Comparison of ENCODE assay signal across 8 cellular contexts in genomic region chr18:62716679-62717058, GRCh38. TPM values are rescaled to one million over a fixed set of nuclear protein-coding genes. Genes with fewer than 3 reads are reported as not detected.
DNase-seq lines count a peak whose midpoint lies in the region; ATAC-seq and TF ChIP-seq lines count a peak whose summit lies in the region.

No MANE protein-coding gene starts in this region.

- ATAC-seq in HG03432 (IDR thresholded peaks at IDR 0.05; ENCODE audit: unreplicated experiment): peak; percentile 29

- H3K36me3 Mint-ChIP-seq in T-helper 2 cell treated with Interferon-gamma antibody and Interleukin-4, amounts not matched to agents 5 μg/mL and 100 μg/mL, for 36 hours (ENCODE audit: low read depth): peaks cover 12% of the 10 kb centered on the region
- H3K36me3 Mint-ChIP-seq in chondrocyte (ENCODE audit: low read depth): no peaks in the 10 kb centered on the region

- H3K4me1 Mint-ChIP-seq in T-helper 2 cell treated with Interferon-gamma antibody and Interleukin-4, amounts not matched to agents 5 μg/mL and 100 μg/mL, for 36 hours (ENCODE audit: low read depth): peaks cover 46% of the 10 kb centered on the region
- peaks cover 53% of the 10 kb centered on the region for H3K4me1 Mint-ChIP-seq in chondrocyte (ENCODE audit: low read depth)

- peak; percentile 62 for TF ChIP-seq CTCF in chondrocyte (IDR thresholded peaks at IDR 0.05)

- H3K27ac Mint-ChIP-seq in T-helper 2 cell treated with Interferon-gamma antibody and Interleukin-4, amounts not matched to agents 5 μg/mL and 100 μg/mL, for 36 hours: no peak overlapping the region
- no peak overlapping the region for H3K27ac Mint-ChIP-seq in chondrocyte (ENCODE audit: unreplicated experiment)

- no peaks in the 10 kb centered on the region for H3K9me3 Mint-ChIP-seq in T-helper 2 cell treated with Interferon-gamma antibody and Interleukin-4, amounts not matched to agents 5 μg/mL and 100 μg/mL, for 36 hours
- H3K9me3 Mint-ChIP-seq in chondrocyte (ENCODE audit: low read depth): no peaks in the 10 kb centered on the region

- H3K4me3 Mint-ChIP-seq in T-helper 2 cell treated with Interferon-gamma antibody and Interleukin-4, amounts not matched to agents 5 μg/mL and 100 μg/mL, for 36 hours: no peak overlapping the region
- H3K4me3 Mint-ChIP-seq in chondrocyte (ENCODE audit: unreplicated experiment): peak overlapping the region; percentile 77

- peak overlapping the region; percentile 88 for H3K27ac ChIP-seq in layer of hippocampus (ENCODE audit: low read depth, low read length)

- DNase-seq in NCI-H2171 (lab: John Stamatoyannopoulos, UW) (peak; percentile 35), NCI-H2171 treated with DMSO at 0.1 percent for 48 hours (lab: John Stamatoyannopoulos, UW) (no peak), chondrocyte (ENCODE audit: low spot score) (no peak), SKM-1 (lab: John Stamatoyannopoulos, UW; ENCODE audit: unreplicated experiment) (no peak)
- peak; percentile 40 for DNase-seq in T-helper 2 cell treated with Interferon-gamma antibody and Interleukin-4, amounts not matched to agents 5 μg/mL and 100 μg/mL, for 36 hours (ENCODE audit: low spot score)
- DNase-seq in stimulated activated CD4-positive, alpha-beta T cell treated with anti-CD3 and anti-CD28 coated beads, Interleukin-4, amount 100 ng/mL, for 4 hours: peak; percentile 27 to 33

- no peaks in the 10 kb centered on the region for H3K27me3 Mint-ChIP-seq in T-helper 2 cell treated with Interferon-gamma antibody and Interleukin-4, amounts not matched to agents 5 μg/mL and 100 μg/mL, for 36 hours (ENCODE audit: low read depth)
- no peaks in the 10 kb centered on the region for H3K27me3 Mint-ChIP-seq in chondrocyte (ENCODE audit: low read depth)

- no peaks in the 10 kb centered on the region for H3K27me3 ChIP-seq in layer of hippocampus (ENCODE audit: control insufficient read depth, insufficient read depth, low read length)

RNA-seq across cellular contexts. Expression of gene PHLPP1, which starts 1.3 kb away (rescaled TPM):
- 9.3 to 13.2 TPM (median 10.4 TPM) in 3 replicates for total RNA-seq in chondrocyte

Comparison
In these comparisons a context has a peak if more than half of its experiments do, and no peak if none do; other contexts are left out.
1. DNase-seq: peak in NCI-H2171 (single experiment), T-helper 2 cell treated with Interferon-gamma antibody and Interleukin-4, amounts not matched to agents 5 μg/mL and 100 μg/mL, for 36 hours (single experiment) and stimulated activated CD4-positive, alpha-beta T cell treated with anti-CD3 and anti-CD28 coated beads, Interleukin-4, amount 100 ng/mL, for 4 hours (2 of 2); none in NCI-H2171 treated with DMSO at 0.1 percent for 48 hours (single experiment), chondrocyte (single experiment) and SKM-1 (single experiment).